In genomic region chr7:27071622-27072390, GRCh38 we compare ENCODE assay signal across 1 cellular context.
TF ChIP-seq lines count a peak whose summit lies in the region.

No MANE protein-coding gene starts in this region.

TF ChIP-seq in K562, 482 proteins besides CTCF, POLR2A, EP300 and RAD21 (continued from another document and continues in another):
- TF ChIP-seq CUX1 (CRISPR knock-in tag; IDR thresholded peaks at IDR 0.05) = peak; percentile 71; the same call in 1 of the 2 replicates
- TF ChIP-seq E2F6 (IDR thresholded peaks at IDR 0.05; ENCODE audit: borderline replicate concordance in 1 of 2, extremely low read depth in 1 of 2, insufficient read depth in 1 of 2, insufficient read length in 1 of 2, low read depth in 1 of 2, low read length in 1 of 2, poor library complexity in 1 of 2, severe bottlenecking in 1 of 2) = no peak
- no peak for TF ChIP-seq NR2C1 (IDR thresholded peaks at IDR 0.05)
- TF ChIP-seq NR2C1 (tag; IDR thresholded peaks at IDR 0.05) = peak; percentile 44; the same call in 1 of the 2 replicates
- TF ChIP-seq ZNF23 (CRISPR knock-in tag; IDR thresholded peaks at IDR 0.05) = no peak
- no peak for TF ChIP-seq PBX2 (CRISPR knock-in tag; IDR thresholded peaks at IDR 0.05; ENCODE audit: low read depth)
- TF ChIP-seq PBX2 (tag; conservative IDR thresholded peaks at IDR 0.05; ENCODE audit: low read depth) = peak; percentile 80
- no peak for TF ChIP-seq KDM2B (CRISPR knock-in tag; IDR thresholded peaks at IDR 0.05)
- TF ChIP-seq, protein P1, sequence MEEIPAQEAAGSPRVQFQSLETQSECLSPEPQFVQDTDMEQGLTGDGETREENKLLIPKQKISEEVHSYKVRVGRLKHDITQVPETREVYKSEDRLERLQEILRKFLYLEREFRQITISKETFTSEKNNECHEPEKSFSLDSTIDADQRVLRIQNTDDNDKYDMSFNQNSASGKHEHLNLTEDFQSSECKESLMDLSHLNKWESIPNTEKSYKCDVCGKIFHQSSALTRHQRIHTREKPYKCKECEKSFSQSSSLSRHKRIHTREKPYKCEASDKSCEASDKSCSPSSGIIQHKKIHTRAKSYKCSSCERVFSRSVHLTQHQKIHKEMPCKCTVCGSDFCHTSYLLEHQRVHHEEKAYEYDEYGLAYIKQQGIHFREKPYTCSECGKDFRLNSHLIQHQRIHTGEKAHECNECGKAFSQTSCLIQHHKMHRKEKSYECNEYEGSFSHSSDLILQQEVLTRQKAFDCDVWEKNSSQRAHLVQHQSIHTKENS (CRISPR knock-in tag; IDR thresholded peaks at IDR 0.05) = no peak
- TF ChIP-seq ATF1 (CRISPR knock-in tag; IDR thresholded peaks at IDR 0.05) = no peak
- 0 out of 2 replicates have a peak, but pooled peaks have one; percentile 23 for TF ChIP-seq ATF1 (tag; IDR thresholded peaks at IDR 0.05)
- TF ChIP-seq FOXJ2 (tag; IDR thresholded peaks at IDR 0.05) = 0 out of 2 replicates have a peak, but pooled peaks have one; percentile 78
- TF ChIP-seq SMAD4 (CRISPR knock-in tag; conservative IDR thresholded peaks at IDR 0.05) = peak; percentile 38; the same call in 1 of the 2 replicates
- TF ChIP-seq, protein P2, sequence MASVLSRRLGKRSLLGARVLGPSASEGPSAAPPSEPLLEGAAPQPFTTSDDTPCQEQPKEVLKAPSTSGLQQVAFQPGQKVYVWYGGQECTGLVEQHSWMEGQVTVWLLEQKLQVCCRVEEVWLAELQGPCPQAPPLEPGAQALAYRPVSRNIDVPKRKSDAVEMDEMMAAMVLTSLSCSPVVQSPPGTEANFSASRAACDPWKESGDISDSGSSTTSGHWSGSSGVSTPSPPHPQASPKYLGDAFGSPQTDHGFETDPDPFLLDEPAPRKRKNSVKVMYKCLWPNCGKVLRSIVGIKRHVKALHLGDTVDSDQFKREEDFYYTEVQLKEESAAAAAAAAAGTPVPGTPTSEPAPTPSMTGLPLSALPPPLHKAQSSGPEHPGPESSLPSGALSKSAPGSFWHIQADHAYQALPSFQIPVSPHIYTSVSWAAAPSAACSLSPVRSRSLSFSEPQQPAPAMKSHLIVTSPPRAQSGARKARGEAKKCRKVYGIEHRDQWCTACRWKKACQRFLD (CRISPR knock-in tag; IDR thresholded peaks at IDR 0.05) = peak; percentile 68; the same call in 1 of the 2 replicates
- peak; percentile 88 for TF ChIP-seq ZNF644 (tag; IDR thresholded peaks at IDR 0.05; ENCODE audit: low read depth)
- peak; percentile 63; the same call in 1 of the 2 replicates for TF ChIP-seq HES1 (IDR thresholded peaks at IDR 0.05; ENCODE audit: low read depth)
- TF ChIP-seq POLR2AphosphoS5 (IDR thresholded peaks at IDR 0.05; ENCODE audit: control insufficient read depth, insufficient read depth, low read depth, low read length) = peak; percentile 58; the same call in 1 of the 2 replicates
- peak; percentile 73 for TF ChIP-seq ZNF41 (CRISPR knock-in tag; conservative IDR thresholded peaks at IDR 0.05)
- no peak for TF ChIP-seq ZNF318 (IDR thresholded peaks at IDR 0.05; ENCODE audit: borderline replicate concordance in 1 of 2, low read depth in 1 of 2)
- no peak for TF ChIP-seq HDAC1 (IDR thresholded peaks at IDR 0.05)
- TF ChIP-seq TSHZ1 (CRISPR knock-in tag; IDR thresholded peaks at IDR 0.05) = no peak
- peak; percentile 72; the same call in 1 of the 2 replicates for TF ChIP-seq HDAC2 (IDR thresholded peaks at IDR 0.05)
- TF ChIP-seq PML (IDR thresholded peaks at IDR 0.05; ENCODE audit: low read length) = peak; percentile 61
- peak; percentile 60 for TF ChIP-seq FOXM1 (IDR thresholded peaks at IDR 0.05; ENCODE audit: low read depth)
- TF ChIP-seq FOXM1 (CRISPR knock-in tag; IDR thresholded peaks at IDR 0.05; ENCODE audit: low read depth) = no peak
- TF ChIP-seq STAT5A (IDR thresholded peaks at IDR 0.05; ENCODE audit: borderline replicate concordance, low read length) = peak; percentile 55; the same call in 1 of the 2 replicates
- peak; percentile 74 to 76; a peak in 3 of 4 replicates for TF ChIP-seq KDM1A (IDR thresholded peaks at IDR 0.05)
- TF ChIP-seq ELF1 (tag; IDR thresholded peaks at IDR 0.05) = 0 out of 2 replicates have a peak, but pooled peaks have one; percentile 17
- TF ChIP-seq ZNF589 (CRISPR knock-in tag; IDR thresholded peaks at IDR 0.05; ENCODE audit: low read depth) = 0 out of 2 replicates have a peak, but pooled peaks have one; percentile 45
- TF ChIP-seq ATF7 (IDR thresholded peaks at IDR 0.05) = peak; percentile 71; the same call in 1 of the 2 replicates
